9 cellular contexts compared by ENCODE assay signal in genomic region chr2:239303711-239304532, GRCh38.
DNase-seq lines count a peak whose midpoint lies in the region; ATAC-seq and TF ChIP-seq lines count a peak whose summit lies in the region.
"Had no signal": no experiment of that assay in that cellular context is flagged by ENCODE, and none has a peak within 500 bp of the region (broad histone marks: within the 10 kb centered on the region; RNA-seq: fewer than 3 reads in every experiment).

No MANE protein-coding gene starts in this region.

- H3K4me3 Mint-ChIP-seq in GM23338: no peak overlapping the region

- peaks cover 60% of the 10 kb centered on the region for H3K4me1 Mint-ChIP-seq in GM23338

- no peaks in the 10 kb centered on the region for H3F3A ChIP-seq in GM23338 (replicated peaks; ENCODE audit: low read depth)

- peaks cover 93% of the 10 kb centered on the region for H3K79me2 ChIP-seq in GM23338 (replicated peaks; ENCODE audit: insufficient read depth)

- H3K27ac ChIP-seq in GM23338 (ENCODE audit: low read depth): no peak overlapping the region; the same call in 1 of the 2 replicates

- no peaks in the 10 kb centered on the region for H3K36me3 ChIP-seq in GM23338 (ENCODE audit: insufficient read depth)
- H3K36me3 ChIP-seq: adrenal gland had no signal

- H3K9me2 ChIP-seq in GM23338 (ENCODE audit: insufficient read depth): no peaks in the 10 kb centered on the region

- no peak for TF ChIP-seq POLR2A in erythroblast (IDR thresholded peaks at IDR 0.05; ENCODE audit: low read length)

- DNase-seq in GM13977 (ENCODE audit: low spot score) (peak; percentile 58), GM23338 (ENCODE audit: low spot score) (peak; percentile 0), posterior cingulate gyrus (peak in 6 of 10 donors; percentile 1 to 72 (median 40)), ureter (ENCODE audit: low spot score) (no peak), AML-193 (lab: John Stamatoyannopoulos, UW) (no peak), erythroblast (lab: John Stamatoyannopoulos, UW) (no peak)
- DNase-seq in activated T-cell treated with anti-CD3 and anti-CD28 coated beads, Interleukin-2, amount 50 U/mL, for 48 hours: peak; percentile 55 to 60

- TF ChIP-seq CTCF in GM13977 (IDR thresholded peaks at IDR 0.05; ENCODE audit: extremely low read depth, insufficient read depth, missing control alignments) (no peak), GM23338 (conservative IDR thresholded peaks at IDR 0.05; ENCODE audit: low read depth in 2 of 2) (no peak)

- no peaks in the 10 kb centered on the region for H3K27me3 ChIP-seq in GM23338 (ENCODE audit: insufficient read depth)
- H3K27me3 ChIP-seq: adrenal gland had no signal

- no peaks in the 10 kb centered on the region; the same call in 1 of the 2 replicates for H3K4me1 ChIP-seq in GM23338 (ENCODE audit: insufficient read depth)

- H2AFZ ChIP-seq in GM23338: no peak overlapping the region

- no peak overlapping the region for H3K4me3 ChIP-seq in GM23338
- H3K4me3 ChIP-seq: adrenal gland had no signal

- peaks cover 4% of the 10 kb centered on the region for H3K27me3 Mint-ChIP-seq in GM23338 (ENCODE audit: insufficient read depth, low read depth, poor library complexity)

- ATAC-seq in GM23338 (no peak), GM18909 (IDR thresholded peaks at IDR 0.05; ENCODE audit: poor library complexity, unreplicated experiment) (no peak)

- H4K20me1 ChIP-seq in GM23338 (replicated peaks; ENCODE audit: insufficient read depth): peaks cover 20% of the 10 kb centered on the region

- in situ Hi-C loops in GM13977 (cut with MboI; ENCODE audit: low pct_unique_long_range_greater_than_20kb, low sequenced_read_pairs, unreplicated experiment): no loop called here

- peak overlapping the region; percentile 82 for H3K27ac Mint-ChIP-seq in GM23338

- intact Hi-C loops in posterior cingulate gyrus (cut with DNase I): no loop called here

- no peak overlapping the region for H3K4me2 ChIP-seq in GM23338

- H3K36me3 Mint-ChIP-seq in GM23338 (ENCODE audit: low read depth): peaks cover 8% of the 10 kb centered on the region; the same call in 2 of the 3 replicates

- no peaks in the 10 kb centered on the region for H3K9me3 Mint-ChIP-seq in GM23338

TF ChIP-seq in GM23338, 12 proteins besides CTCF, POLR2A, EP300 and RAD21:
- no peak for TF ChIP-seq CREB1 (CRISPR knock-in tag; IDR thresholded peaks at IDR 0.05; ENCODE audit: low read depth)
- no peak for TF ChIP-seq EZH2phosphoT487 (IDR thresholded peaks at IDR 0.05; ENCODE audit: unreplicated experiment)
- no peak for TF ChIP-seq ZNF462 (CRISPR knock-in tag; IDR thresholded peaks at IDR 0.05)
- no peak for TF ChIP-seq ZNF331 (CRISPR knock-in tag; IDR thresholded peaks at IDR 0.05; ENCODE audit: low read depth)
- TF ChIP-seq NANOG (IDR thresholded peaks at IDR 0.05; ENCODE audit: borderline replicate concordance): no peak
- no peak for TF ChIP-seq EZH2 (IDR thresholded peaks at IDR 0.05; ENCODE audit: low read depth, unreplicated experiment)
- no peak for TF ChIP-seq JUNB (IDR thresholded peaks at IDR 0.05; ENCODE audit: unreplicated experiment)
- TF ChIP-seq REST (IDR thresholded peaks at IDR 0.05; ENCODE audit: unreplicated experiment): no peak
- TF ChIP-seq ETS1 (IDR thresholded peaks at IDR 0.05): no peak
- TF ChIP-seq ZNF114 (CRISPR knock-in tag; IDR thresholded peaks at IDR 0.05): no peak
- no peak for TF ChIP-seq STAT1 (IDR thresholded peaks at IDR 0.05; ENCODE audit: unreplicated experiment)
- no peak for TF ChIP-seq POLR2AphosphoS5 (IDR thresholded peaks at IDR 0.05; ENCODE audit: low read depth)
TF ChIP-seq in GM23338: peak in this region for 0.

Comparison
In these comparisons a context has a peak if more than half of its experiments do, and no peak if none do; other contexts are left out.
1. DNase-seq: peak in GM13977 (single experiment), GM23338 (single experiment), activated T-cell treated with anti-CD3 and anti-CD28 coated beads, Interleukin-2, amount 50 U/mL, for 48 hours (2 of 2) and posterior cingulate gyrus (6 of 10); none in ureter (single experiment), AML-193 (0 of 2) and erythroblast (0 of 2).